In genomic region chr16:27272697-27273096, GRCh38 we compare ENCODE assay signal across 7 cellular contexts. TPM values are rescaled to one million over a fixed set of nuclear protein-coding genes. Genes with fewer than 3 reads are reported as not detected.
DNase-seq lines count a peak whose midpoint lies in the region; ATAC-seq and TF ChIP-seq lines count a peak whose summit lies in the region.
"Not testable (repeated sequence)": the region's sequence is repeated elsewhere in the genome, so short reads cannot be mapped to it uniquely, and the experiment has no call there.

No MANE protein-coding gene starts in this region.

- peak overlapping the region; percentile 72 for H3K4me2 ChIP-seq in HCT116 (ENCODE audit: low read length)

- not testable (repeated sequence) for DNase-seq in HCT116 (ENCODE audit: low read depth, low spot score); activated B cell treated with CpG ODN at 0.5 μM for 24 hours; activated CD8-positive, alpha-beta T cell treated with anti-CD3 and anti-CD28 coated beads for 36 hours; activated naive CD8-positive, alpha-beta T cell treated with anti-CD3 and anti-CD28 coated beads, Interleukin-2, amount 10 ng/mL, durations not matched to agents 7 days and 5 days; naive thymus-derived CD4-positive, alpha-beta T cell; stimulated activated naive B cell treated with anti-CD40 and anti-IgM and Interleukin-4, amounts not matched to agents 10 μg/mL and 1 μg/mL and 100 μg/mL, for 72 hours

- not testable (repeated sequence) for H3K9me3 ChIP-seq in HCT116 (ENCODE audit: control insufficient read depth in 1 of 2, insufficient read depth in 1 of 2, low read depth in 1 of 2, low read length in 2 of 2); naive thymus-derived CD4-positive, alpha-beta T cell (ENCODE audit: control insufficient read depth in 2 of 3, low read length in 3 of 3)

- not testable (repeated sequence) for H3K4me3 ChIP-seq in HCT116 (replicated peaks in 1 of 2; ENCODE audit: low read depth in 1 of 2, low read length in 2 of 2); naive thymus-derived CD4-positive, alpha-beta T cell (ENCODE audit: low read length)

- not testable (repeated sequence) for H4K20me1 ChIP-seq in HCT116 (ENCODE audit: insufficient read depth)

- peak overlapping the region; percentile 93 for H3K27ac Mint-ChIP-seq in activated B cell treated with CpG ODN at 0.5 μM for 24 hours
- H3K27ac Mint-ChIP-seq in activated CD8-positive, alpha-beta T cell treated with anti-CD3 and anti-CD28 coated beads for 36 hours: peak overlapping the region; percentile 96
- H3K27ac Mint-ChIP-seq in activated T-helper 17 cell treated with anti-CD3 and anti-CD28 coated beads, Interleukin-2, amount 50 U/mL, for 72 hours: peak overlapping the region; percentile 89
- peak overlapping the region; percentile 98 for H3K27ac Mint-ChIP-seq in activated naive CD8-positive, alpha-beta T cell treated with anti-CD3 and anti-CD28 coated beads, Interleukin-2, amount 10 ng/mL, durations not matched to agents 7 days and 5 days
- H3K27ac Mint-ChIP-seq in naive thymus-derived CD4-positive, alpha-beta T cell: peak overlapping the region in 6 of 9 donors; percentile 73 to 95 (median 89)
- peak overlapping the region; percentile 99 for H3K27ac Mint-ChIP-seq in stimulated activated naive B cell treated with anti-CD40 and anti-IgM and Interleukin-4, amounts not matched to agents 10 μg/mL and 1 μg/mL and 100 μg/mL, for 72 hours

- intact Hi-C loops in HCT116 (cut with micrococcal nuclease); activated B cell treated with CpG ODN at 0.5 μM for 24 hours (cut with micrococcal nuclease); naive thymus-derived CD4-positive, alpha-beta T cell (cut with micrococcal nuclease): not testable (repeated sequence)
- intact Hi-C loops in activated CD8-positive, alpha-beta T cell treated with anti-CD3 and anti-CD28 coated beads for 36 hours (cut with micrococcal nuclease): loop anchor here (5.0 kb wide), 1 partner anchor 45 kb away; no protein-coding TSS in a partner anchor

- RAD21 ChIA-PET in HCT116 (lab: Charles Lee; ENCODE audit: low non-redundant PET in 1 of 2, low total read pairs in 2 of 2, uncharacterized antibody in 2 of 2, unreplicated experiment in 2 of 2): not testable (repeated sequence)

- not testable (repeated sequence) for H2AFZ ChIP-seq in HCT116 (ENCODE audit: low read depth, low read length, poor library complexity, severe bottlenecking)

- H3K36me3 Mint-ChIP-seq in activated B cell treated with CpG ODN at 0.5 μM for 24 hours (ENCODE audit: low read depth): not testable (repeated sequence)
- peaks cover 35% of the 10 kb centered on the region for H3K36me3 Mint-ChIP-seq in activated CD8-positive, alpha-beta T cell treated with anti-CD3 and anti-CD28 coated beads for 36 hours (ENCODE audit: low read depth)
- peaks cover 12% of the 10 kb centered on the region for H3K36me3 Mint-ChIP-seq in activated T-helper 17 cell treated with anti-CD3 and anti-CD28 coated beads, Interleukin-2, amount 50 U/mL, for 72 hours (ENCODE audit: low read depth)
- peaks cover 26% of the 10 kb centered on the region for H3K36me3 Mint-ChIP-seq in activated naive CD8-positive, alpha-beta T cell treated with anti-CD3 and anti-CD28 coated beads, Interleukin-2, amount 10 ng/mL, durations not matched to agents 7 days and 5 days
- H3K36me3 Mint-ChIP-seq in naive thymus-derived CD4-positive, alpha-beta T cell: peaks cover 0 to 14% (median 0%) of the 10 kb centered on the region in 5 donors
- peaks cover 15 to 21% of the 10 kb centered on the region in 2 donors for H3K36me3 Mint-ChIP-seq in stimulated activated naive B cell treated with anti-CD40 and anti-IgM and Interleukin-4, amounts not matched to agents 10 μg/mL and 1 μg/mL and 100 μg/mL, for 72 hours

- not testable (repeated sequence) for H3K4me3 Mint-ChIP-seq in activated B cell treated with CpG ODN at 0.5 μM for 24 hours; activated CD8-positive, alpha-beta T cell treated with anti-CD3 and anti-CD28 coated beads for 36 hours; activated naive CD8-positive, alpha-beta T cell treated with anti-CD3 and anti-CD28 coated beads, Interleukin-2, amount 10 ng/mL, durations not matched to agents 7 days and 5 days
- H3K4me3 Mint-ChIP-seq in activated T-helper 17 cell treated with anti-CD3 and anti-CD28 coated beads, Interleukin-2, amount 50 U/mL, for 72 hours: peak overlapping the region; percentile 62
- peak overlapping the region in 4 of 10 donors; percentile 70 to 86 (median 82) for H3K4me3 Mint-ChIP-seq in naive thymus-derived CD4-positive, alpha-beta T cell
- H3K4me3 Mint-ChIP-seq in stimulated activated naive B cell treated with anti-CD40 and anti-IgM and Interleukin-4, amounts not matched to agents 10 μg/mL and 1 μg/mL and 100 μg/mL, for 72 hours: peak overlapping the region in 1 of 2 donors; percentile 70

- CTCF ChIA-PET in HCT116 (lab: Charles Lee) (interaction anchor here (1.6 kb wide), 1 partner anchor 8 kb away, joined by 4 read pairs; no protein-coding TSS in a partner anchor), activated B cell treated with CpG ODN at 0.5 μM for 24 hours (lab: Charles Lee) (interaction anchor here (0.9 kb wide), 1 partner anchor 46 kb away, joined by 3 read pairs; no protein-coding TSS in a partner anchor)
- CTCF ChIA-PET in activated CD8-positive, alpha-beta T cell treated with anti-CD3 and anti-CD28 coated beads for 36 hours (lab: Charles Lee): interaction anchor here (3.3 to 11.2 kb wide), 2 partner anchors 39 to 43 kb away, joined by 12 to 134 read pairs; no protein-coding TSS in a partner anchor
- CTCF ChIA-PET in naive thymus-derived CD4-positive, alpha-beta T cell (lab: Charles Lee): not testable (repeated sequence)

- H3K79me2 ChIP-seq in HCT116 (ENCODE audit: insufficient read depth, low read length): peaks cover 14% of the 10 kb centered on the region; the same call in 1 of the 2 replicates

- TF ChIP-seq CTCF in HCT116 (IDR thresholded peaks at IDR 0.05 in 2 of 3, conservative IDR thresholded peaks at IDR 0.05 in 1 of 3; ENCODE audit: borderline replicate concordance in 1 of 3, insufficient read depth in 1 of 3, low read depth in 2 of 3, low read length in 2 of 3); activated B cell treated with CpG ODN at 0.5 μM for 24 hours (IDR thresholded peaks at IDR 0.05); activated CD8-positive, alpha-beta T cell treated with anti-CD3 and anti-CD28 coated beads for 36 hours (IDR thresholded peaks at IDR 0.05): not testable (repeated sequence)

- not testable (repeated sequence) for H3K9me2 ChIP-seq in HCT116 (ENCODE audit: insufficient read depth)

- POLR2A ChIA-PET in HCT116 (lab: Charles Lee): not testable (repeated sequence)
- POLR2A ChIA-PET in activated B cell treated with CpG ODN at 0.5 μM for 24 hours (lab: Charles Lee): interaction anchor here (0.7 to 3.8 kb wide), 4 partner anchors 10 to 36 kb away, joined by 3 to 14 read pairs (median 4); no protein-coding TSS in a partner anchor
- POLR2A ChIA-PET in activated CD8-positive, alpha-beta T cell treated with anti-CD3 and anti-CD28 coated beads for 36 hours (lab: Charles Lee): interaction anchor here (0.6 to 10.5 kb wide), 7 partner anchors 11 to 136 kb away, joined by 3 to 134 read pairs (median 5); partner anchors contain the start of gene IL4R
- POLR2A ChIA-PET in activated naive CD8-positive, alpha-beta T cell treated with anti-CD3 and anti-CD28 coated beads, Interleukin-2, amount 10 ng/mL, durations not matched to agents 7 days and 5 days (lab: Charles Lee): interaction anchor here (0.6 to 4.0 kb wide), 6 partner anchors 30 to 86 kb away, joined by 3 to 61 read pairs (median 5); no protein-coding TSS in a partner anchor
- POLR2A ChIA-PET in naive thymus-derived CD4-positive, alpha-beta T cell (lab: Charles Lee): interaction anchor here (0.6 to 2.9 kb wide), 11 partner anchors 9 to 102 kb away, joined by 3 to 19 read pairs (median 3); no protein-coding TSS in a partner anchor

- H3K4me1 ChIP-seq in HCT116 (ENCODE audit: control insufficient read depth in 1 of 2, insufficient read depth in 2 of 2, low read length in 2 of 2): peaks cover 30 to 65% of the 10 kb centered on the region in 2 experiments
- H3K4me1 ChIP-seq in naive thymus-derived CD4-positive, alpha-beta T cell (ENCODE audit: control insufficient read depth in 2 of 2, insufficient read depth in 2 of 2, low read length in 2 of 2): peaks cover 11 to 34% of the 10 kb centered on the region in 2 donors

- H3K4me1 Mint-ChIP-seq in activated B cell treated with CpG ODN at 0.5 μM for 24 hours: peaks cover 71% of the 10 kb centered on the region
- H3K4me1 Mint-ChIP-seq in activated CD8-positive, alpha-beta T cell treated with anti-CD3 and anti-CD28 coated beads for 36 hours (ENCODE audit: low read depth): peaks cover 60% of the 10 kb centered on the region
- H3K4me1 Mint-ChIP-seq in activated T-helper 17 cell treated with anti-CD3 and anti-CD28 coated beads, Interleukin-2, amount 50 U/mL, for 72 hours: peaks cover 30% of the 10 kb centered on the region
- peaks cover 48% of the 10 kb centered on the region for H3K4me1 Mint-ChIP-seq in activated naive CD8-positive, alpha-beta T cell treated with anti-CD3 and anti-CD28 coated beads, Interleukin-2, amount 10 ng/mL, durations not matched to agents 7 days and 5 days
- H3K4me1 Mint-ChIP-seq in naive thymus-derived CD4-positive, alpha-beta T cell: peaks cover 29 to 83% (median 74%) of the 10 kb centered on the region in 7 donors
- peaks cover 48 to 68% of the 10 kb centered on the region in 2 donors for H3K4me1 Mint-ChIP-seq in stimulated activated naive B cell treated with anti-CD40 and anti-IgM and Interleukin-4, amounts not matched to agents 10 μg/mL and 1 μg/mL and 100 μg/mL, for 72 hours

- not testable (repeated sequence) for H3K9me3 Mint-ChIP-seq in activated B cell treated with CpG ODN at 0.5 μM for 24 hours; activated CD8-positive, alpha-beta T cell treated with anti-CD3 and anti-CD28 coated beads for 36 hours; activated T-helper 17 cell treated with anti-CD3 and anti-CD28 coated beads, Interleukin-2, amount 50 U/mL, for 72 hours; activated naive CD8-positive, alpha-beta T cell treated with anti-CD3 and anti-CD28 coated beads, Interleukin-2, amount 10 ng/mL, durations not matched to agents 7 days and 5 days; naive thymus-derived CD4-positive, alpha-beta T cell; stimulated activated naive B cell treated with anti-CD40 and anti-IgM and Interleukin-4, amounts not matched to agents 10 μg/mL and 1 μg/mL and 100 μg/mL, for 72 hours

- not testable (repeated sequence) for H3K27me3 ChIP-seq in HCT116 (ENCODE audit: insufficient read depth, low read length); naive thymus-derived CD4-positive, alpha-beta T cell (ENCODE audit: control insufficient read depth in 2 of 2, insufficient read depth in 2 of 2, low read length in 2 of 2)

- not testable (repeated sequence) for H3K27me3 Mint-ChIP-seq in activated B cell treated with CpG ODN at 0.5 μM for 24 hours; activated CD8-positive, alpha-beta T cell treated with anti-CD3 and anti-CD28 coated beads for 36 hours; activated T-helper 17 cell treated with anti-CD3 and anti-CD28 coated beads, Interleukin-2, amount 50 U/mL, for 72 hours; activated naive CD8-positive, alpha-beta T cell treated with anti-CD3 and anti-CD28 coated beads, Interleukin-2, amount 10 ng/mL, durations not matched to agents 7 days and 5 days; naive thymus-derived CD4-positive, alpha-beta T cell; stimulated activated naive B cell treated with anti-CD40 and anti-IgM and Interleukin-4, amounts not matched to agents 10 μg/mL and 1 μg/mL and 100 μg/mL, for 72 hours

- TF ChIP-seq POLR2A in HCT116 (IDR thresholded peaks at IDR 0.05; ENCODE audit: borderline replicate concordance, extremely low read depth, insufficient read depth, insufficient read length): not testable (repeated sequence)

- H3K36me3 ChIP-seq in HCT116 (ENCODE audit: control insufficient read depth in 1 of 2, insufficient read depth in 2 of 2, low read length in 2 of 2); naive thymus-derived CD4-positive, alpha-beta T cell (ENCODE audit: control insufficient read depth in 2 of 3, insufficient read depth in 3 of 3, low read length in 3 of 3): not testable (repeated sequence)

- ATAC-seq in HCT116; activated B cell treated with CpG ODN at 0.5 μM for 24 hours (ENCODE audit: low read depth); activated CD8-positive, alpha-beta T cell treated with anti-CD3 and anti-CD28 coated beads for 36 hours; activated T-helper 17 cell treated with anti-CD3 and anti-CD28 coated beads, Interleukin-2, amount 50 U/mL, for 72 hours (replicated peaks); activated naive CD8-positive, alpha-beta T cell treated with anti-CD3 and anti-CD28 coated beads, Interleukin-2, amount 10 ng/mL, durations not matched to agents 7 days and 5 days (ENCODE audit: low read depth); naive thymus-derived CD4-positive, alpha-beta T cell; stimulated activated naive B cell treated with anti-CD40 and anti-IgM and Interleukin-4, amounts not matched to agents 10 μg/mL and 1 μg/mL and 100 μg/mL, for 72 hours (replicated peaks): not testable (repeated sequence)

- not testable (repeated sequence) for H3K9ac ChIP-seq in HCT116 (ENCODE audit: low read length)

- H3K27ac ChIP-seq in HCT116 (ENCODE audit: low read depth, low read length); naive thymus-derived CD4-positive, alpha-beta T cell (ENCODE audit: low read depth, low read length): not testable (repeated sequence)

- BruUV-seq in HCT116 (replicated peaks; lab: Mats Ljungman, UMichigan): not testable (repeated sequence)

- not testable (repeated sequence) for TF ChIP-seq RAD21 in HCT116 (IDR thresholded peaks at IDR 0.05; ENCODE audit: low read depth)

RNA-seq across cellular contexts. Expression of gene NSMCE1, which starts 4.1 kb away (rescaled TPM):
- total RNA-seq in HCT116 (2021; ENCODE audit: unreplicated experiment) (85.6 TPM), activated B cell treated with CpG ODN at 0.5 μM for 24 hours (61.0 and 68.3 TPM in 2 replicates)
- polyA plus RNA-seq in HCT116 (2012): 161 and 187 TPM in 2 replicates
- total RNA-seq in activated CD8-positive, alpha-beta T cell treated with anti-CD3 and anti-CD28 coated beads for 36 hours: 100 to 1,000 TPM; 150 to 156 TPM
- total RNA-seq in activated T-helper 17 cell treated with anti-CD3 and anti-CD28 coated beads, Interleukin-2, amount 50 U/mL, for 72 hours: 10 to 100 TPM; 59.6 to 99.8 TPM
- 10 to 100 TPM; 69.0 to 75.6 TPM for total RNA-seq in activated naive CD8-positive, alpha-beta T cell treated with anti-CD3 and anti-CD28 coated beads, Interleukin-2, amount 10 ng/mL, durations not matched to agents 7 days and 5 days
- 100 to 1,000 TPM in 1 of 5 experiments, 10 to 100 TPM in 4; 45.5 to 106 (median 70.2) TPM for total RNA-seq in naive thymus-derived CD4-positive, alpha-beta T cell
- polyA plus RNA-seq in naive thymus-derived CD4-positive, alpha-beta T cell: 100 to 1,000 TPM; 200 to 220 TPM

RNA-seq across cellular contexts. Expression of gene IL4R, which starts 41.1 kb away (rescaled TPM):
- total RNA-seq in HCT116 (2021; ENCODE audit: unreplicated experiment): 29.6 TPM
- polyA plus RNA-seq in HCT116 (2012): 26.0 and 29.4 TPM in 2 replicates
- 176 and 202 TPM in 2 replicates for total RNA-seq in activated B cell treated with CpG ODN at 0.5 μM for 24 hours
- 100 to 1,000 TPM; 236 to 245 TPM for total RNA-seq in activated CD8-positive, alpha-beta T cell treated with anti-CD3 and anti-CD28 coated beads for 36 hours
- total RNA-seq in activated T-helper 17 cell treated with anti-CD3 and anti-CD28 coated beads, Interleukin-2, amount 50 U/mL, for 72 hours: 100 to 1,000 TPM; 163 to 216 TPM
- 100 to 1,000 TPM; 215 TPM for total RNA-seq in activated naive CD8-positive, alpha-beta T cell treated with anti-CD3 and anti-CD28 coated beads, Interleukin-2, amount 10 ng/mL, durations not matched to agents 7 days and 5 days
- total RNA-seq in naive thymus-derived CD4-positive, alpha-beta T cell: 100 to 1,000 TPM; 158 to 498 (median 198) TPM
- 100 to 1,000 TPM in 1 of 2 donors, 10 to 100 TPM in 1; 99.8 to 128 TPM for polyA plus RNA-seq in naive thymus-derived CD4-positive, alpha-beta T cell
